In genomic region chr17:75572713-75573539, GRCh38 we compare ENCODE assay signal across 1 cellular context.
TF ChIP-seq lines count a peak whose summit lies in the region.

No MANE protein-coding gene starts in this region.

TF ChIP-seq in K562, 482 proteins besides CTCF, POLR2A, EP300 and RAD21:
- TF ChIP-seq POLR2G (IDR thresholded peaks at IDR 0.05; ENCODE audit: low read depth, low read length) (0 out of 2 replicates have a peak, but pooled peaks have one; percentile 2), JUND (IDR thresholded peaks at IDR 0.05; ENCODE audit: borderline replicate concordance, low read depth, low read length) (no peak), JUND (tag; IDR thresholded peaks at IDR 0.05; ENCODE audit: borderline replicate concordance, low read depth, low read length) (no peak), ELF2 (CRISPR knock-in tag; IDR thresholded peaks at IDR 0.05) (no peak), ZNF324 (CRISPR knock-in tag; IDR thresholded peaks at IDR 0.05) (no peak), ZBTB33 (CRISPR knock-in tag; IDR thresholded peaks at IDR 0.05) (peak; percentile 42; the same call in 1 of the 2 replicates), E2F5 (CRISPR knock-in tag; IDR thresholded peaks at IDR 0.05) (no peak), CREB3 (tag; conservative IDR thresholded peaks at IDR 0.05; ENCODE audit: low read depth) (no peak), HMBOX1 (IDR thresholded peaks at IDR 0.05) (no peak), CBX1 (IDR thresholded peaks at IDR 0.05; ENCODE audit: low read depth) (no peak), CHCHD3 (CRISPR knock-in tag; IDR thresholded peaks at IDR 0.05) (no peak)
